Comparison of ENCODE assay signal across 9 cellular contexts in genomic region chr4:74230902-74231499, GRCh38.
A peak's percentile ranks its signal among the peaks of the same experiment; 100 is the strongest.
DNase-seq lines count a peak whose midpoint lies in the region; ATAC-seq and TF ChIP-seq lines count a peak whose summit lies in the region.
"Had no signal": no experiment of that assay in that cellular context is flagged by ENCODE, and none has a peak within 500 bp of the region (broad histone marks: within the 10 kb centered on the region; RNA-seq: fewer than 3 reads in every experiment).

No MANE protein-coding gene starts in this region.

- ATAC-seq in Right ventricle myocardium superior (ENCODE audit: poor library complexity) (peak; percentile 56), sciatic nerve (no peak)

- DNase-seq in BJ (ENCODE audit: low read depth) (peak; percentile 49), H4 (ENCODE audit: low spot score) (peak; percentile 99), RKO (ENCODE audit: low spot score) (peak; percentile 18), Right ventricle myocardium superior (no peak), sciatic nerve (ENCODE audit: low spot score) (no peak), anterior cingulate cortex (lab: John Stamatoyannopoulos, UW) (no peak), HUDEP-2 (lab: John Stamatoyannopoulos, UW; ENCODE audit: unreplicated experiment in 76 of 76) (no peak)
- no peak for DNase-seq in activated CD8-positive, alpha-beta memory T cell treated with anti-CD3 and anti-CD28 coated beads, Interleukin-2, amount 50 U/mL, for 4 hours

- H3K27me3 ChIP-seq in BJ (ENCODE audit: control insufficient read depth, insufficient read depth, low read length) = no peaks in the 10 kb centered on the region
- H3K27me3 ChIP-seq: adrenal gland had no signal

- no peak for TF ChIP-seq CTCF in BJ (IDR thresholded peaks at IDR 0.05; ENCODE audit: insufficient read depth, low read depth, low read length)

- intact Hi-C loops in Right ventricle myocardium superior (cut with DNase I) = no loop called here
- intact Hi-C loops in sciatic nerve (cut with DNase I) = no loop called here

- CTCF ChIA-PET in BJ (lab: Yijun Ruan, JAX) = interaction anchor here (0.9 to 3.3 kb wide), 5 partner anchors 10 to 90 kb away, joined by 3 to 23 read pairs (median 3); no protein-coding TSS in a partner anchor

- H3K36me3 ChIP-seq in BJ (ENCODE audit: control insufficient read depth, insufficient read depth, low read length) = no peaks in the 10 kb centered on the region
- H3K36me3 ChIP-seq: adrenal gland had no signal

- POLR2A ChIA-PET in BJ (lab: Charles Lee) = no interaction called here

- no peak overlapping the region for H3K4me3 ChIP-seq in BJ (ENCODE audit: low read depth, low read length)
- H3K4me3 ChIP-seq: adrenal gland had no signal

Comparison
In these comparisons a context has a peak if more than half of its experiments do, and no peak if none do; other contexts are left out.
1. DNase-seq: peak in BJ (single experiment), H4 (single experiment) and RKO (single experiment); none in Right ventricle myocardium superior (single experiment), sciatic nerve (single experiment), anterior cingulate cortex (0 of 58), activated CD8-positive, alpha-beta memory T cell treated with anti-CD3 and anti-CD28 coated beads, Interleukin-2, amount 50 U/mL, for 4 hours (single experiment) and HUDEP-2 (0 of 76).